8 cellular contexts compared by ENCODE assay signal in genomic region chr14:104676694-104677505, GRCh38. TPM values are rescaled to one million over a fixed set of nuclear protein-coding genes. Genes with fewer than 3 reads are reported as not detected.
A peak's percentile ranks its signal among the peaks of the same experiment; 100 is the strongest.
DNase-seq lines count a peak whose midpoint lies in the region; ATAC-seq and TF ChIP-seq lines count a peak whose summit lies in the region.

No MANE protein-coding gene starts in this region.

- H3K4me1 Mint-ChIP-seq in Calu3 (ENCODE audit: low read depth, unreplicated experiment) = peaks cover 35% of the 10 kb centered on the region

- DNase-seq in Calu3 (no peak), activated T-cell treated with anti-CD3 and anti-CD28 coated beads for 24 hours (ENCODE audit: low read depth) (peak; percentile 60), left ventricle myocardium superior (peak; percentile 49), NCI-H1436 treated with DMSO at 0.1 percent for 48 hours (lab: John Stamatoyannopoulos, UW) (no peak), DMS53 treated with DMSO at 0.1 percent for 48 hours (lab: John Stamatoyannopoulos, UW; ENCODE audit: unreplicated experiment) (no peak), cerebellar nuclear complex (lab: John Stamatoyannopoulos, UW) (no peak)
- DNase-seq in stimulated activated CD4-positive, alpha-beta T cell treated with anti-CD3 and anti-CD28 coated beads, Interleukin-15, amount 100 ng/mL, for 24 hours = peak; percentile 86

- H3K27ac Mint-ChIP-seq in Calu3 (ENCODE audit: unreplicated experiment) = peak overlapping the region; percentile 31

- no TSS peak for BruUV-seq in Calu3 (replicated peaks; lab: Mats Ljungman, UMichigan)

- CTCF ChIA-PET in Calu3 (lab: Charles Lee) = interaction anchor here (0.7 to 1.5 kb wide), 2 partner anchors 8 to 11 kb away, joined by 3 to 11 read pairs; no protein-coding TSS in a partner anchor

- no peaks in the 10 kb centered on the region for H3K9me3 Mint-ChIP-seq in Calu3 (ENCODE audit: low read depth, unreplicated experiment)

- ATAC-seq in HG02798 (IDR thresholded peaks at IDR 0.05; ENCODE audit: poor library complexity, unreplicated experiment) = peak; percentile 30
- ATAC-seq in left ventricle myocardium superior = peak; percentile 0

- peaks cover 39% of the 10 kb centered on the region for H3K36me3 Mint-ChIP-seq in Calu3 (ENCODE audit: insufficient read depth, unreplicated experiment)

- H3K4me3 Mint-ChIP-seq in Calu3 (ENCODE audit: low read depth, unreplicated experiment) = peak overlapping the region; percentile 14

- no peaks in the 10 kb centered on the region for H3K27me3 Mint-ChIP-seq in Calu3 (ENCODE audit: unreplicated experiment)

- no peak for TF ChIP-seq CTCF in Calu3 (IDR thresholded peaks at IDR 0.05; ENCODE audit: unreplicated experiment)

- intact Hi-C loops in Calu3 (cut with micrococcal nuclease; ENCODE audit: unreplicated experiment) = no loop called here
- intact Hi-C loops in left ventricle myocardium superior (cut with micrococcal nuclease) = no loop called here

RNA-seq across cellular contexts. Expression of gene INF2, which starts 12.5 kb away (rescaled TPM):
- 208 and 220 TPM in 2 replicates for total RNA-seq in Calu3 (2022)
- 30.4 TPM for total RNA-seq in left ventricle myocardium superior

RNA-seq across cellular contexts. Expression of gene ADSS1, which starts 47.1 kb away (rescaled TPM):
- total RNA-seq in Calu3 (2022) (8.6 and 10.0 TPM in 2 replicates), left ventricle myocardium superior (226 TPM)

Comparison
In these comparisons a context has a peak if more than half of its experiments do, and no peak if none do; other contexts are left out.
1. DNase-seq: peak in activated T-cell treated with anti-CD3 and anti-CD28 coated beads for 24 hours (single experiment), left ventricle myocardium superior (single experiment) and stimulated activated CD4-positive, alpha-beta T cell treated with anti-CD3 and anti-CD28 coated beads, Interleukin-15, amount 100 ng/mL, for 24 hours (single experiment); none in Calu3 (single experiment), NCI-H1436 treated with DMSO at 0.1 percent for 48 hours (single experiment), DMS53 treated with DMSO at 0.1 percent for 48 hours (single experiment) and cerebellar nuclear complex (0 of 2).
2. RNA of gene ADSS1, which starts 47.1 kb away (total RNA-seq): 226 TPM in left ventricle myocardium superior (single experiment); 8.6 to 10.0 TPM in Calu3; every median in the first group is over 10 times any median in the second.